ENCODE assay signal across 1 cellular context in genomic region chr1:91545506-91546300, GRCh38.
TF ChIP-seq lines count a peak whose summit lies in the region.

No MANE protein-coding gene starts in this region.

TF ChIP-seq in endothelial cell of umbilical vein, 7 proteins besides CTCF, POLR2A, EP300 and RAD21:
- no peak for TF ChIP-seq EZH2 (IDR thresholded peaks at IDR 0.05; ENCODE audit: borderline replicate concordance, low read depth, low read length, severe bottlenecking)
- TF ChIP-seq GATA2 (IDR thresholded peaks at IDR 0.05; ENCODE audit: insufficient read depth, insufficient read length, low read depth, low read length), result no peak
- TF ChIP-seq MAX (IDR thresholded peaks at IDR 0.05; ENCODE audit: insufficient read depth, insufficient read length), result no peak
- TF ChIP-seq POLR2AphosphoS5 (IDR thresholded peaks at IDR 0.05; ENCODE audit: insufficient read depth, low read depth, low read length), result no peak
- no peak for TF ChIP-seq JUN (IDR thresholded peaks at IDR 0.05; ENCODE audit: borderline replicate concordance, insufficient read depth, insufficient read length, low read depth)
- TF ChIP-seq MYC (IDR thresholded peaks at IDR 0.05; ENCODE audit: low read depth, low read length), result no peak
- TF ChIP-seq FOS (IDR thresholded peaks at IDR 0.05; ENCODE audit: borderline replicate concordance, insufficient read depth, low read length), result no peak
TF ChIP-seq in endothelial cell of umbilical vein: peak in this region for 0.
